In genomic region chr6:106076139-106076538, GRCh38 we compare ENCODE assay signal across 33 cellular contexts.
"Had no signal": no experiment of that assay in that cellular context is flagged by ENCODE, and none has a peak within 500 bp of the region (broad histone marks: within the 10 kb centered on the region; RNA-seq: fewer than 3 reads in every experiment).

No MANE protein-coding gene starts in this region.

- H3K4me3 ChIP-seq: MG63 had no signal

- H3K36me3 ChIP-seq: MG63 had no signal

- DNase-seq: MG63, MM.1S, MV-4-11, NCI-H1048, NCI-H1092, NCI-H1092 treated with DMSO at 0.1 percent for 48 hours, NCI-H1417 treated with DMSO at 0.1 percent for 48 hours, NCI-H1436, NCI-H1436 treated with DMSO at 0.1 percent for 48 hours, NCI-H146, NCI-H1694, NCI-H1694 treated with DMSO at 0.1 percent for 48 hours, NCI-H187, NCI-H187 treated with DMSO at 0.1 percent for 48 hours, NCI-H1930, NCI-H2029, NCI-H2029 treated with DMSO at 0.1 percent for 48 hours, NCI-H2081, NCI-H2081 treated with DMSO at 0.1 percent for 48 hours, NCI-H2107, NCI-H2171, NCI-H2171 treated with DMSO at 0.1 percent for 48 hours, NCI-H2227 treated with DMSO at 0.1 percent for 48 hours, NCI-H226, NCI-H345, NCI-H446, NCI-H446 treated with DMSO at 0.1 percent for 48 hours, NCI-H510A, NCI-H510A treated with DMSO at 0.1 percent for 48 hours, NCI-H524, NCI-H524 treated with DMSO at 0.1 percent for 48 hours, NCI-H526, NCI-H526 treated with DMSO at 0.1 percent for 48 hours had no signal

- H3K9me3 ChIP-seq: MG63 had no signal

- H3K27me3 ChIP-seq: MG63 had no signal
